Comparison of ENCODE assay signal across 9 cellular contexts in genomic region chr1:39672551-39672947, GRCh38. TPM values are rescaled to one million over a fixed set of nuclear protein-coding genes. Genes with fewer than 3 reads are reported as not detected.
DNase-seq lines count a peak whose midpoint lies in the region; ATAC-seq and TF ChIP-seq lines count a peak whose summit lies in the region.
"Had no signal": no experiment of that assay in that cellular context is flagged by ENCODE, and none has a peak within 500 bp of the region (broad histone marks: within the 10 kb centered on the region; RNA-seq: fewer than 3 reads in every experiment).

No MANE protein-coding gene starts in this region.

- TF ChIP-seq CTCF in WERI-Rb-1 (IDR thresholded peaks at IDR 0.05; ENCODE audit: low read depth, low read length), result peak; percentile 51
- TF ChIP-seq CTCF in psoas muscle (IDR thresholded peaks at IDR 0.05), result peak; percentile 45
- no peak for TF ChIP-seq CTCF in sigmoid colon (IDR thresholded peaks at IDR 0.05)

- no peaks in the 10 kb centered on the region for H3K36me3 Mint-ChIP-seq in T-helper 2 cell treated with Interferon-gamma antibody and Interleukin-4, amounts not matched to agents 5 μg/mL and 100 μg/mL, for 36 hours (ENCODE audit: low read depth)

- H3K9me3 ChIP-seq in WERI-Rb-1 (ENCODE audit: severe bottlenecking) (no peaks in the 10 kb centered on the region), psoas muscle (no peaks in the 10 kb centered on the region), sigmoid colon (no peaks in the 10 kb centered on the region)

- no peaks in the 10 kb centered on the region for H3K9me3 Mint-ChIP-seq in T-helper 2 cell treated with Interferon-gamma antibody and Interleukin-4, amounts not matched to agents 5 μg/mL and 100 μg/mL, for 36 hours

- 14 to 18% (median 15%) methylated on average over 11 to 12 of the region's 12 CpGs for WGBS in psoas muscle, 3 donors
- 20 to 23% methylated on average over 12 of the region's 12 CpGs for WGBS in sigmoid colon, 2 donors

- TF ChIP-seq EP300 in sigmoid colon (IDR thresholded peaks at IDR 0.05), result no peak

- H3K4me3 ChIP-seq in WERI-Rb-1 (ENCODE audit: low read depth, low read length), result peak overlapping the region; percentile 45
- peak overlapping the region; percentile 73 for H3K4me3 ChIP-seq in psoas muscle
- H3K4me3 ChIP-seq in sigmoid colon, result peak overlapping the region in 1 of 4 donors; percentile 46

- H3K27me3 ChIP-seq in WERI-Rb-1 (ENCODE audit: insufficient read depth, low read depth, severe bottlenecking) (peaks cover 31% of the 10 kb centered on the region), psoas muscle (ENCODE audit: insufficient read depth in 3 of 3, low read length in 2 of 3) (no peaks in the 10 kb centered on the region), sigmoid colon (peaks cover 0 to 46% (median 24%) of the 10 kb centered on the region in 3 donors)

- ATAC-seq in psoas muscle (peak; percentile 17 to 63 (median 38)), HG03159 (IDR thresholded peaks at IDR 0.05; ENCODE audit: unreplicated experiment) (no peak)

- peaks cover 30% of the 10 kb centered on the region for H3K27me3 Mint-ChIP-seq in T-helper 2 cell treated with Interferon-gamma antibody and Interleukin-4, amounts not matched to agents 5 μg/mL and 100 μg/mL, for 36 hours (ENCODE audit: low read depth)

- H3K4me1 ChIP-seq in psoas muscle (peaks cover 69% of the 10 kb centered on the region), sigmoid colon (peaks cover 0 to 19% (median 17%) of the 10 kb centered on the region in 4 donors)

- H3K4me1 Mint-ChIP-seq in T-helper 2 cell treated with Interferon-gamma antibody and Interleukin-4, amounts not matched to agents 5 μg/mL and 100 μg/mL, for 36 hours (ENCODE audit: low read depth), result peaks cover 7% of the 10 kb centered on the region

- intact Hi-C loops in psoas muscle (cut with DNase I), result loop anchor here (2.0 kb wide), 2 partner anchors 16 to 20 kb away; no protein-coding TSS in a partner anchor
- intact Hi-C loops in sigmoid colon (cut with DNase I), result no loop called here

- H3K36me3 ChIP-seq in WERI-Rb-1 (no peaks in the 10 kb centered on the region), psoas muscle (ENCODE audit: insufficient read depth in 1 of 2, low read depth in 1 of 2) (no peaks in the 10 kb centered on the region), sigmoid colon (no peaks in the 10 kb centered on the region)

- TF ChIP-seq POLR2A in erythroblast (IDR thresholded peaks at IDR 0.05; ENCODE audit: low read length) (no peak), sigmoid colon (IDR thresholded peaks at IDR 0.05) (no peak)

- no peak overlapping the region for H3K27ac ChIP-seq in WERI-Rb-1
- peak overlapping the region; percentile 89 for H3K27ac ChIP-seq in psoas muscle
- no peak overlapping the region for H3K27ac ChIP-seq in sigmoid colon

- no peak for DNase-seq in T-helper 2 cell treated with Interferon-gamma antibody and Interleukin-4, amounts not matched to agents 5 μg/mL and 100 μg/mL, for 36 hours (ENCODE audit: low spot score)
- DNase-seq in T-helper 2 cell, result no peak
- DNase-seq in WERI-Rb-1, result peak; percentile 34
- peak; percentile 17 to 45 for DNase-seq in erythroblast (lab: John Stamatoyannopoulos, UW)
- DNase-seq in psoas muscle, result no peak
- no peak for DNase-seq in NCI-H446 (lab: John Stamatoyannopoulos, UW)
- DNase-seq in sigmoid colon, result no peak

- H3K4me3 Mint-ChIP-seq in T-helper 2 cell treated with Interferon-gamma antibody and Interleukin-4, amounts not matched to agents 5 μg/mL and 100 μg/mL, for 36 hours, result peak overlapping the region; percentile 67

- no peak overlapping the region for H3K27ac Mint-ChIP-seq in T-helper 2 cell treated with Interferon-gamma antibody and Interleukin-4, amounts not matched to agents 5 μg/mL and 100 μg/mL, for 36 hours

RNA-seq across cellular contexts. Expression of gene NT5C1A, which starts 0.6 kb away (rescaled TPM):
- 100 to 1,000 TPM in 1 of 4 donors, 10 to 100 TPM in 3; 35.0 to 112 (median 63.3) TPM for total RNA-seq in psoas muscle
- polyA plus RNA-seq in psoas muscle, result 1 to 10 TPM; 1.2 to 7.7 (median 2.3) TPM
- total RNA-seq in sigmoid colon, result not detected
- polyA plus RNA-seq in sigmoid colon, result under 1 TPM in 1 of 3 donors, not detected in 2; 0.06 TPM
- total RNA-seq: pulmonary artery endothelial cell had no signal

RNA-seq across cellular contexts. Expression of gene HPCAL4, which starts 18.7 kb away (rescaled TPM):
- total RNA-seq in psoas muscle (1 to 10 TPM; 1.3 to 9.4 (median 3.1) TPM), sigmoid colon (1 to 10 TPM in 2 of 4 donors, under 1 TPM in 2; 0.16 to 1.1 (median 0.95) TPM)
- polyA plus RNA-seq in psoas muscle (1 to 10 TPM in 2 of 3 donors, under 1 TPM in 1; 0.29 to 3.2 (median 1.3) TPM), sigmoid colon (under 1 TPM in 1 of 3 donors, not detected in 2; 0.57 TPM)
- total RNA-seq: pulmonary artery endothelial cell had no signal

RNA-seq across cellular contexts. Expression of gene HEYL, which starts 33.1 kb away (rescaled TPM):
- total RNA-seq in psoas muscle, result 10 to 100 TPM in 1 of 4 donors, 1 to 10 TPM in 3; 4.1 to 10.0 (median 6.5) TPM
- 1 to 10 TPM; 2.1 to 5.8 (median 3.2) TPM for polyA plus RNA-seq in psoas muscle
- 10 to 100 TPM in 1 of 4 donors, 1 to 10 TPM in 3; 1.6 to 14.7 (median 4.0) TPM for total RNA-seq in sigmoid colon
- polyA plus RNA-seq in sigmoid colon, result 1 to 10 TPM in 2 of 3 donors, under 1 TPM in 1; 0.92 to 2.5 (median 1.2) TPM
- total RNA-seq: pulmonary artery endothelial cell had no signal

Comparison
In these comparisons a context has a peak if more than half of its experiments do, and no peak if none do; other contexts are left out.
1. DNase-seq: peak in WERI-Rb-1 (single experiment) and erythroblast (2 of 2); none in T-helper 2 cell treated with Interferon-gamma antibody and Interleukin-4, amounts not matched to agents 5 μg/mL and 100 μg/mL, for 36 hours (single experiment), T-helper 2 cell (0 of 5), psoas muscle (0 of 2), NCI-H446 (0 of 2) and sigmoid colon (single experiment).
2. CTCF ChIP-seq: peak in WERI-Rb-1 (single experiment) and psoas muscle (single experiment); none in sigmoid colon (0 of 4).
3. RNA of gene NT5C1A, which starts 0.6 kb away (total RNA-seq): 35.0 to 112 TPM in psoas muscle; not detected in sigmoid colon; every median in the first group is over 10 times any median in the second.